In the genomic region with DNA sequence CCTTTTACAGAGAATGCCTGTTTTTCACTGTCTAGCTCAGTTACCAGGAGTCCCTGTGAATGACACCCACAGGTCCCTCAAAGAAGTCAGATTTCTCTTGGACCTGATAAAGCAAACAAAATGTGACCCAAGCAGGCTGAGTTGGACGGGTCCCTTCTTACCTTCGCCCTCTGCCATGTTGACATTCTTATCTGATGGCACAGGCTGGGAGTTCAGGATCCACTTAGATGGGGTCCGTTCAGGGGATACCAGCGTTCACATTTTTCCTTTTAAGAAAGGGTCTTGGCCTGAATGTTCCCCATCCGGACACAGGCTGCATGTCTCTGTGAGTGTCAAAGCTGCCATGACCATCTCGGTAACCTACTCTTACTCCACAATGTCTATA, we compare ENCODE assay signal across 1 cellular context.
TF ChIP-seq lines count a peak whose summit lies in the region.

No MANE protein-coding gene starts in this region.

TF ChIP-seq in IMR-90, 13 proteins besides CTCF, POLR2A, EP300 and RAD21:
- no peak for TF ChIP-seq FOS (IDR thresholded peaks at IDR 0.05; ENCODE audit: low read depth, low read length)
- no peak for TF ChIP-seq CHD1 (IDR thresholded peaks at IDR 0.05; ENCODE audit: low read depth, low read length)
- TF ChIP-seq, protein P1, sequence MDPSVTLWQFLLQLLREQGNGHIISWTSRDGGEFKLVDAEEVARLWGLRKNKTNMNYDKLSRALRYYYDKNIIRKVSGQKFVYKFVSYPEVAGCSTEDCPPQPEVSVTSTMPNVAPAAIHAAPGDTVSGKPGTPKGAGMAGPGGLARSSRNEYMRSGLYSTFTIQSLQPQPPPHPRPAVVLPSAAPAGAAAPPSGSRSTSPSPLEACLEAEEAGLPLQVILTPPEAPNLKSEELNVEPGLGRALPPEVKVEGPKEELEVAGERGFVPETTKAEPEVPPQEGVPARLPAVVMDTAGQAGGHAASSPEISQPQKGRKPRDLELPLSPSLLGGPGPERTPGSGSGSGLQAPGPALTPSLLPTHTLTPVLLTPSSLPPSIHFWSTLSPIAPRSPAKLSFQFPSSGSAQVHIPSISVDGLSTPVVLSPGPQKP (IDR thresholded peaks at IDR 0.05; ENCODE audit: borderline replicate concordance, low read depth, low read length), result no peak
- no peak for TF ChIP-seq MAZ (IDR thresholded peaks at IDR 0.05; ENCODE audit: borderline replicate concordance, low read depth, low read length)
- no peak for TF ChIP-seq MAFK (IDR thresholded peaks at IDR 0.05; ENCODE audit: low read depth, low read length)
- TF ChIP-seq BHLHE40 (IDR thresholded peaks at IDR 0.05; ENCODE audit: low read depth, low read length), result no peak
- TF ChIP-seq MXI1 (IDR thresholded peaks at IDR 0.05; ENCODE audit: borderline replicate concordance, low read depth, low read length), result no peak
